1 cellular context compared by ENCODE assay signal in genomic region chr6:114339706-114340105, GRCh38.
TF ChIP-seq lines count a peak whose summit lies in the region.

No MANE protein-coding gene starts in this region.

TF ChIP-seq in HepG2, 621 proteins besides CTCF, POLR2A, EP300 and RAD21 (continued from another document):
- TF ChIP-seq ARID5B (CRISPR knock-in tag; IDR thresholded peaks at IDR 0.05), result peak; percentile 33; the same call in 1 of the 2 replicates
- TF ChIP-seq PAXIP1 (CRISPR knock-in tag; conservative IDR thresholded peaks at IDR 0.05), result 0 out of 2 replicates have a peak, but pooled peaks have one; percentile 16
- TF ChIP-seq SOX5 (CRISPR knock-in tag; IDR thresholded peaks at IDR 0.05; ENCODE audit: borderline replicate concordance), result 0 out of 2 replicates have a peak, but pooled peaks have one; percentile 11
- TF ChIP-seq RXRB (CRISPR knock-in tag; IDR thresholded peaks at IDR 0.05; ENCODE audit: borderline replicate concordance), result no peak
- TF ChIP-seq FOXP4 (CRISPR knock-in tag; IDR thresholded peaks at IDR 0.05), result peak; percentile 30; the same call in 1 of the 2 replicates
- TF ChIP-seq FOXA1 (IDR thresholded peaks at IDR 0.05), result no peak
- peak; percentile 34 for TF ChIP-seq FOXA1 (CRISPR knock-in tag; IDR thresholded peaks at IDR 0.05)
- TF ChIP-seq SAP130 (CRISPR knock-in tag; IDR thresholded peaks at IDR 0.05; ENCODE audit: low read depth), result peak; percentile 51
- peak; percentile 21; the same call in 1 of the 2 replicates for TF ChIP-seq ELF3 (CRISPR knock-in tag; IDR thresholded peaks at IDR 0.05)
- TF ChIP-seq CHD4 (IDR thresholded peaks at IDR 0.05; ENCODE audit: borderline replicate concordance, low read length), result no peak
- TF ChIP-seq JUND (CRISPR knock-in tag; IDR thresholded peaks at IDR 0.05), result no peak
- TF ChIP-seq KAT7 (CRISPR knock-in tag; IDR thresholded peaks at IDR 0.05; ENCODE audit: borderline replicate concordance), result 0 out of 2 replicates have a peak, but pooled peaks have one; percentile 28
- TF ChIP-seq GATAD2A (CRISPR knock-in tag; IDR thresholded peaks at IDR 0.05), result peak; percentile 42
